Comparison of ENCODE assay signal across 15 cellular contexts in the genomic region with DNA sequence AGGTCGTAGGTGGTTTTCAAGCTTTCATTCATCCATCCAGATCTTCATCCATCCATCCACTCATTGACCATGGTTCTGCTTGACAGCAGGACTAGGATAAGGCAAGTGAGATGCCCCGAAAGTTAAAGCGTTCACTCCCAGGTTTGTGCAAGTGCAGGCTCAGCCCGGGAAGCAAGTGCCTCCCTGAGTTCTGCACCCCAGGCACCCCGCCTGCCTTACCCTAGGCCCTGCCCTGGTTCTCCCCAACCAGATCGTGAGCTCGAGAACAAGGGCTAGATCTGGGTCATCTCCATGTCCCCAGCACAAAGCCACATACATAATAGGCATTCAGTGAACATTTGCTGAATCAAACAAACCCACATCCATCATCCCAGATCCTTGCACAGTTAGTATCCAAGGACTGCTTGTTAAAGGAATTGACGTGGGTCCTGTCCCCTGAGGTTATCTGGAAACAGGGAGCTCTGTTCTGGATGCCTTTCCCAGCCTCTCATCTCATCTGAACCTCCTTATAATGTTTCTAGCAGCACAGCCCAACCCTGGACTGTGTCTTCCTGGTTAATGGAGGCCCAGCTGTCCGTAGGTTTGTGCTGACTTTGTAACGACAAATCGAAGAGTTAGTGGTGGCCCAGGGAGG.
DNase-seq lines count a peak whose midpoint lies in the region; ATAC-seq, FAIRE-seq and TF ChIP-seq lines count a peak whose summit lies in the region.
"Had no signal": no experiment of that assay in that cellular context is flagged by ENCODE, and none has a peak within 500 bp of the region (broad histone marks: within the 10 kb centered on the region; RNA-seq: fewer than 3 reads in every experiment).

No MANE protein-coding gene starts in this region.

- TF ChIP-seq EP300 in HepG2 (IDR thresholded peaks at IDR 0.05; ENCODE audit: low read depth in 2 of 2, low read length in 2 of 2): no peak
- no peak for TF ChIP-seq EP300 in HepG2 (CRISPR knock-in tag; IDR thresholded peaks at IDR 0.05; ENCODE audit: borderline replicate concordance)

- H3K27ac ChIP-seq in liver (ENCODE audit: low read depth in 1 of 2, low read length in 2 of 2) (peak overlapping the region; percentile 23 to 48), HepG2 (ENCODE audit: extremely low read length, insufficient read depth, low read length) (no peak overlapping the region), coronary artery (peak overlapping the region in 1 of 2 donors; percentile 45)

- H3K36me3 Mint-ChIP-seq in nephron (ENCODE audit: low read depth): no peaks in the 10 kb centered on the region
- H3K36me3 Mint-ChIP-seq in type B pancreatic cell: no peaks in the 10 kb centered on the region
- H3K36me3 Mint-ChIP-seq: immature natural killer cell had no signal

- H4K20me1 ChIP-seq in HepG2 (ENCODE audit: insufficient read depth, low read length): no peaks in the 10 kb centered on the region

- BruUV-seq in HepG2 (replicated peaks; lab: Mats Ljungman, UMichigan): no TSS peak

- H3K4me1 ChIP-seq in liver (ENCODE audit: control insufficient read depth in 4 of 4, insufficient read depth in 4 of 4, low read length in 3 of 4) (peaks cover 0 to 4% (median 0%) of the 10 kb centered on the region in 4 donors), HepG2 (ENCODE audit: insufficient read depth, low read length) (no peaks in the 10 kb centered on the region)

- H2AFZ ChIP-seq in HepG2 (ENCODE audit: low read length): no peak overlapping the region

- CTCF ChIA-PET in HepG2 (lab: Yijun Ruan, JAX; ENCODE audit: low intra/inter-chr PET ratio, low total read pairs): no interaction called here

- H3K36me3 ChIP-seq in liver (ENCODE audit: control insufficient read depth in 4 of 4, insufficient read depth in 3 of 4, low read depth in 1 of 4, low read length in 3 of 4) (no peaks in the 10 kb centered on the region), HepG2 (replicated peaks in 1 of 2; ENCODE audit: control insufficient read depth in 1 of 2, insufficient read depth in 2 of 2, low read length in 2 of 2) (no peaks in the 10 kb centered on the region)

- DNase-seq in HepG2 (ENCODE audit: low spot score) (no peak), coronary artery (ENCODE audit: low spot score) (peak; percentile 62), type B pancreatic cell (ENCODE audit: extremely low spot score, unreplicated experiment) (peak; percentile 60), GM19239 (ENCODE audit: insufficient read length, low spot score) (no peak), GM12892 (ENCODE audit: insufficient read length) (no peak)
- DNase-seq in stimulated activated CD4-positive, alpha-beta T cell treated with anti-CD3 and anti-CD28 coated beads, Interleukin-4, amount 100 ng/mL, for 1 hour: no peak
- DNase-seq: activated CD4-positive, alpha-beta T cell treated with anti-CD3 and anti-CD28 coated beads, Interleukin-2, amount 50 U/mL, for 48 hours; activated T-cell treated with anti-CD3 and anti-CD28 coated beads, Interleukin-2, amount 50 U/mL, for 72 hours; immature natural killer cell; NCI-H1436 treated with DMSO at 0.1 percent for 48 hours; stimulated activated CD4-positive, alpha-beta T cell treated with anti-CD3 and anti-CD28 coated beads, Interleukin-2, amount 100 ng/mL, for 24 hours had no signal

- intact Hi-C loops in HepG2 (cut with micrococcal nuclease; ENCODE audit: unreplicated experiment): no loop called here

- H3K27ac Mint-ChIP-seq in nephron: peak overlapping the region in 2 of 3 experiments; percentile 33 to 62
- H3K27ac Mint-ChIP-seq in type B pancreatic cell: no peak overlapping the region
- H3K27ac Mint-ChIP-seq: activated T-cell treated with anti-CD3 and anti-CD28 coated beads, Interleukin-2, amount 50 U/mL, for 72 hours; immature natural killer cell had no signal

- H3K27me3 Mint-ChIP-seq in nephron (ENCODE audit: low read depth): no peaks in the 10 kb centered on the region
- H3K27me3 Mint-ChIP-seq in type B pancreatic cell: peaks cover 3% of the 10 kb centered on the region

- WGBS in liver: 73% methylated on average over 11 of the region's 11 CpGs
- 16% methylated on average over 11 of the region's 11 CpGs for WGBS in HepG2 (ENCODE audit: low lambda C conversion rate)

- H3K9me3 Mint-ChIP-seq in nephron (peaks cover 8% of the 10 kb centered on the region), type B pancreatic cell (no peaks in the 10 kb centered on the region)
- H3K9me3 Mint-ChIP-seq: activated T-cell treated with anti-CD3 and anti-CD28 coated beads, Interleukin-2, amount 50 U/mL, for 72 hours; immature natural killer cell had no signal

- H3K4me3 ChIP-seq in liver (ENCODE audit: low read depth in 1 of 3, low read length in 3 of 3) (no peak overlapping the region), HepG2 (replicated peaks in 1 of 3; ENCODE audit: insufficient read depth in 1 of 3, low read depth in 2 of 3, low read length in 3 of 3) (no peak overlapping the region), coronary artery (no peak overlapping the region)

- no peak for TF ChIP-seq CTCF in liver (IDR thresholded peaks at IDR 0.05; ENCODE audit: low read depth, low read length, missing input control)
- TF ChIP-seq CTCF in HepG2 (CRISPR knock-in tag; IDR thresholded peaks at IDR 0.05): no peak
- no peak for TF ChIP-seq CTCF in coronary artery (IDR thresholded peaks at IDR 0.05)
- no peak for TF ChIP-seq CTCF in nephron (IDR thresholded peaks at IDR 0.05; ENCODE audit: unreplicated experiment in 3 of 3)
- TF ChIP-seq CTCF in type B pancreatic cell (conservative IDR thresholded peaks at IDR 0.05): no peak

- no peaks in the 10 kb centered on the region for H3K79me2 ChIP-seq in HepG2 (ENCODE audit: insufficient read depth, low read length)

- H3K4me2 ChIP-seq in HepG2 (ENCODE audit: low read depth, low read length): no peak overlapping the region

- H3K9me3 ChIP-seq in liver (ENCODE audit: control insufficient read depth in 4 of 4, low read length in 3 of 4) (no peaks in the 10 kb centered on the region), HepG2 (ENCODE audit: low read length) (no peaks in the 10 kb centered on the region)

- no peak for TF ChIP-seq RAD21 in liver (IDR thresholded peaks at IDR 0.05)
- no peak for TF ChIP-seq RAD21 in HepG2 (CRISPR knock-in tag; IDR thresholded peaks at IDR 0.05)

- no peak for ATAC-seq in HepG2
- ATAC-seq: Panc1 had no signal

- FAIRE-seq in HepG2 (lab: Jason Lieb, UNC) (no peak), GM19239 (lab: Jason Lieb, UNC) (no peak), GM12892 (lab: Jason Lieb, UNC) (no peak)

- no peak overlapping the region for H3K9ac ChIP-seq in liver (ENCODE audit: low read depth in 1 of 2, low read length in 2 of 2)
- H3K9ac ChIP-seq in HepG2 (ENCODE audit: insufficient read depth, low read depth, low read length): no peak overlapping the region

- H3K27me3 ChIP-seq in liver (ENCODE audit: control insufficient read depth in 4 of 4, insufficient read depth in 4 of 4, low read length in 3 of 4): peaks cover 0 to 3% (median under 1%) of the 10 kb centered on the region in 4 donors
- peaks cover 27 to 75% of the 10 kb centered on the region in 2 experiments; a peak in 4 of 5 replicates for H3K27me3 ChIP-seq in HepG2 (ENCODE audit: control insufficient read depth in 1 of 2, insufficient read depth in 2 of 2, low read length in 2 of 2)

- TF ChIP-seq POLR2A in HepG2 (IDR thresholded peaks at IDR 0.05; ENCODE audit: insufficient read depth in 1 of 2, low read depth in 2 of 2, low read length in 2 of 2) (no peak), GM12892 (IDR thresholded peaks at IDR 0.05; ENCODE audit: low read depth, low read length) (no peak)

- POLR2A ChIA-PET in HepG2 (lab: Yijun Ruan, JAX): no interaction called here

- H3K4me3 Mint-ChIP-seq in nephron: no peak overlapping the region
- H3K4me3 Mint-ChIP-seq in type B pancreatic cell: no peak overlapping the region
- H3K4me3 Mint-ChIP-seq: activated T-cell treated with anti-CD3 and anti-CD28 coated beads, Interleukin-2, amount 50 U/mL, for 72 hours; immature natural killer cell; neural crest cell had no signal

- H3K4me1 Mint-ChIP-seq in nephron: peaks cover 5% of the 10 kb centered on the region
- no peaks in the 10 kb centered on the region for H3K4me1 Mint-ChIP-seq in type B pancreatic cell (ENCODE audit: unreplicated experiment)
- H3K4me1 Mint-ChIP-seq: immature natural killer cell had no signal

- in situ Hi-C loops in HepG2 (cut with HindIII; ENCODE audit: extremely low pct_ligation_motif_present, low pct_unique_long_range_greater_than_20kb): no loop called here

TF ChIP-seq in liver, 16 proteins besides CTCF, POLR2A, EP300 and RAD21 (continues in another document):
- TF ChIP-seq, protein P1, sequence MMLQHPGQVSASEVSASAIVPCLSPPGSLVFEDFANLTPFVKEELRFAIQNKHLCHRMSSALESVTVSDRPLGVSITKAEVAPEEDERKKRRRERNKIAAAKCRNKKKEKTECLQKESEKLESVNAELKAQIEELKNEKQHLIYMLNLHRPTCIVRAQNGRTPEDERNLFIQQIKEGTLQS (IDR thresholded peaks at IDR 0.05): no peak

TF ChIP-seq in HepG2, 621 proteins besides CTCF, POLR2A, EP300 and RAD21 (continues in another document):
- TF ChIP-seq, protein P2, sequence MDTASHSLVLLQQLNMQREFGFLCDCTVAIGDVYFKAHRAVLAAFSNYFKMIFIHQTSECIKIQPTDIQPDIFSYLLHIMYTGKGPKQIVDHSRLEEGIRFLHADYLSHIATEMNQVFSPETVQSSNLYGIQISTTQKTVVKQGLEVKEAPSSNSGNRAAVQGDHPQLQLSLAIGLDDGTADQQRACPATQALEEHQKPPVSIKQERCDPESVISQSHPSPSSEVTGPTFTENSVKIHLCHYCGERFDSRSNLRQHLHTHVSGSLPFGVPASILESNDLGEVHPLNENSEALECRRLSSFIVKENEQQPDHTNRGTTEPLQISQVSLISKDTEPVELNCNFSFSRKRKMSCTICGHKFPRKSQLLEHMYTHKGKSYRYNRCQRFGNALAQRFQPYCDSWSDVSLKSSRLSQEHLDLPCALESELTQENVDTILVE (CRISPR knock-in tag; IDR thresholded peaks at IDR 0.05): no peak
- TF ChIP-seq, protein P3, sequence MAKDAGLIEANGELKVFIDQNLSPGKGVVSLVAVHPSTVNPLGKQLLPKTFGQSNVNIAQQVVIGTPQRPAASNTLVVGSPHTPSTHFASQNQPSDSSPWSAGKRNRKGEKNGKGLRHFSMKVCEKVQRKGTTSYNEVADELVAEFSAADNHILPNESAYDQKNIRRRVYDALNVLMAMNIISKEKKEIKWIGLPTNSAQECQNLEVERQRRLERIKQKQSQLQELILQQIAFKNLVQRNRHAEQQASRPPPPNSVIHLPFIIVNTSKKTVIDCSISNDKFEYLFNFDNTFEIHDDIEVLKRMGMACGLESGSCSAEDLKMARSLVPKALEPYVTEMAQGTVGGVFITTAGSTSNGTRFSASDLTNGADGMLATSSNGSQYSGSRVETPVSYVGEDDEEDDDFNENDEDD (CRISPR knock-in tag; IDR thresholded peaks at IDR 0.05; ENCODE audit: borderline replicate concordance): no peak
- TF ChIP-seq HOXA5 (CRISPR knock-in tag; IDR thresholded peaks at IDR 0.05) (no peak), SIX4 (CRISPR knock-in tag; IDR thresholded peaks at IDR 0.05) (no peak), POLR2G (IDR thresholded peaks at IDR 0.05; ENCODE audit: low read depth, low read length) (no peak), ADNP (CRISPR knock-in tag; IDR thresholded peaks at IDR 0.05) (no peak), GTF3A (CRISPR knock-in tag; conservative IDR thresholded peaks at IDR 0.05) (no peak), NR2F2 (IDR thresholded peaks at IDR 0.05; ENCODE audit: borderline replicate concordance, low read depth) (no peak), HOXD1 (CRISPR knock-in tag; IDR thresholded peaks at IDR 0.05) (no peak)

Comparison
In these comparisons a context has a peak if more than half of its experiments do, and no peak if none do; other contexts are left out.
1. DNase-seq: peak in coronary artery (single experiment) and type B pancreatic cell (single experiment); none in HepG2 (single experiment), GM19239 (single experiment), stimulated activated CD4-positive, alpha-beta T cell treated with anti-CD3 and anti-CD28 coated beads, Interleukin-4, amount 100 ng/mL, for 1 hour (single experiment) and GM12892 (single experiment).